21 cellular contexts compared by ENCODE assay signal in the genomic region with DNA sequence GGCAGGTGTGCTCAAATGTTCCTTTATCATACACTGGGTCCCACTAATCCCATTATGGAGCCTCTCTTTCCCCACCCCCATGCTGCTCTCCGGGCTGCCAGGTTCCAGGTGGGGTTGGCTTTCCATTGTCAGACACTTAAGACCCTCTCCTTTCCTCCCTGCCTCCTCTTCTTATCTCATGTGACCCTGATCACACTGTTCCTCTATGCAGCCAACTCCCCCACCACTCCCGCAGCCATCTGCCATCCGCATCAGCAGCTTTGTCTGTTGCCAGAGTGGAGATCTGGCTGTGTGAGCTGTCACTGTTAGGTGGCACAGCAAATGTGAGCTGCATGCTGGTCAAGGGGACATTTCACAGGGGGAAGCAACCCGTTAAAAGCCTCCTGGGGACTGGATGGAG.
DNase-seq lines count a peak whose midpoint lies in the region; ATAC-seq and TF ChIP-seq lines count a peak whose summit lies in the region.
"Had no signal": no experiment of that assay in that cellular context is flagged by ENCODE, and none has a peak within 500 bp of the region (broad histone marks: within the 10 kb centered on the region; RNA-seq: fewer than 3 reads in every experiment).

No MANE protein-coding gene starts in this region.

- H3K36me3 Mint-ChIP-seq in glutamatergic neuron (ENCODE audit: unreplicated experiment) = no peaks in the 10 kb centered on the region
- H3K36me3 Mint-ChIP-seq: activated naive CD4-positive, alpha-beta T cell treated with anti-CD3 and anti-CD28 coated beads, Interleukin-2, amount 50 U/mL, for 72 hours; CD8-positive, alpha-beta memory T cell had no signal

- H3K27me3 Mint-ChIP-seq in glutamatergic neuron (ENCODE audit: unreplicated experiment) = peaks cover 10% of the 10 kb centered on the region
- H3K27me3 Mint-ChIP-seq: CD8-positive, alpha-beta memory T cell had no signal

- peak overlapping the region; percentile 88 for H3K27ac Mint-ChIP-seq in glutamatergic neuron (ENCODE audit: unreplicated experiment)
- H3K27ac Mint-ChIP-seq: activated B cell treated with CpG ODN at 0.5 μM for 24 hours; activated naive CD4-positive, alpha-beta T cell treated with anti-CD3 and anti-CD28 coated beads, Interleukin-2, amount 50 U/mL, for 72 hours; activated T-helper 17 cell treated with anti-CD3 and anti-CD28 coated beads, Interleukin-2, amount 50 U/mL, for 72 hours; CD8-positive, alpha-beta memory T cell; GM23338 had no signal

- H3K9me3 Mint-ChIP-seq in glutamatergic neuron (ENCODE audit: unreplicated experiment) = peaks cover 14% of the 10 kb centered on the region
- H3K9me3 Mint-ChIP-seq: activated B cell treated with CpG ODN at 0.5 μM for 24 hours; activated T-helper 17 cell treated with anti-CD3 and anti-CD28 coated beads, Interleukin-2, amount 50 U/mL, for 72 hours; GM23338 had no signal

- no peak for TF ChIP-seq CTCF in glutamatergic neuron (IDR thresholded peaks at IDR 0.05; ENCODE audit: partially characterized antibody, unreplicated experiment)

- in situ Hi-C loops in G401 (cut with HindIII; ENCODE audit: low sequenced_read_pairs) = no loop called here

- peaks cover 39% of the 10 kb centered on the region for H3K4me1 Mint-ChIP-seq in glutamatergic neuron (ENCODE audit: low read depth, unreplicated experiment)
- H3K4me1 Mint-ChIP-seq: activated T-helper 17 cell treated with anti-CD3 and anti-CD28 coated beads, Interleukin-2, amount 50 U/mL, for 72 hours; CD8-positive, alpha-beta memory T cell had no signal

- no peak for ATAC-seq in GM18861 (IDR thresholded peaks at IDR 0.05; ENCODE audit: unreplicated experiment)
- no peak for ATAC-seq in HG03460 (IDR thresholded peaks at IDR 0.05; ENCODE audit: unreplicated experiment)
- ATAC-seq: activated naive CD4-positive, alpha-beta T cell treated with anti-CD3 and anti-CD28 coated beads, Interleukin-2, amount 50 U/mL, for 72 hours; activated T-helper 17 cell treated with anti-CD3 and anti-CD28 coated beads, Interleukin-2, amount 50 U/mL, for 72 hours; GM23338 had no signal

- H3K4me3 Mint-ChIP-seq in glutamatergic neuron (ENCODE audit: unreplicated experiment) = peak overlapping the region; percentile 51
- H3K4me3 Mint-ChIP-seq: activated B cell treated with CpG ODN at 0.5 μM for 24 hours; activated T-helper 17 cell treated with anti-CD3 and anti-CD28 coated beads, Interleukin-2, amount 50 U/mL, for 72 hours; CD8-positive, alpha-beta memory T cell; GM23338 had no signal

- DNase-seq in G401 (ENCODE audit: low spot score) (peak; percentile 86), NCI-H345 treated with DMSO at 0.1 percent for 48 hours (lab: John Stamatoyannopoulos, UW; ENCODE audit: unreplicated experiment) (peak; percentile 17), glutamatergic neuron (peak; percentile 68), retina (peak; percentile 51), 8988T (no peak)
- DNase-seq: activated B cell treated with CpG ODN at 0.5 μM for 24 hours; activated CD4-positive, alpha-beta T cell treated with anti-CD3 and anti-CD28 coated beads, Interleukin-2, amount 50 U/mL, for 4 hours; activated CD8-positive, alpha-beta memory T cell treated with anti-CD3 and anti-CD28 coated beads, Interleukin-2, amount 50 U/mL, for 4 hours; aorta; CD8-positive, alpha-beta memory T cell; central memory CD4-positive, alpha-beta T cell; DMS53; GDM1; NCI-H1417; nucleus accumbens; stimulated activated naive CD4-positive, alpha-beta T cell had no signal
